1 cellular context compared by ENCODE assay signal in genomic region chr6:57317060-57317943, GRCh38.
TF ChIP-seq lines count a peak whose summit lies in the region.

Gene PRIM2 (plus strand): TSS chr6:57317630. CDS start chr6:57318446, 816 bp downstream.

TF ChIP-seq in neural cell, 6 proteins besides CTCF, POLR2A, EP300 and RAD21 (continued from another document):
- TF ChIP-seq REST (IDR thresholded peaks at IDR 0.05; ENCODE audit: borderline replicate concordance) = peak; percentile 26
